ENCODE assay signal across 10 cellular contexts in genomic region chr1:232306269-232306911, GRCh38.
DNase-seq lines count a peak whose midpoint lies in the region; ATAC-seq and TF ChIP-seq lines count a peak whose summit lies in the region.
"Had no signal": no experiment of that assay in that cellular context is flagged by ENCODE, and none has a peak within 500 bp of the region (broad histone marks: within the 10 kb centered on the region; RNA-seq: fewer than 3 reads in every experiment).

No MANE protein-coding gene starts in this region.

- ATAC-seq in Right ventricle myocardium superior (ENCODE audit: poor library complexity), result peak; percentile 75

- no peak overlapping the region for H3K4me3 Mint-ChIP-seq in Caco-2 (ENCODE audit: unreplicated experiment)

- no peaks in the 10 kb centered on the region for H3K4me1 Mint-ChIP-seq in Caco-2 (ENCODE audit: low read depth, unreplicated experiment)

- no peaks in the 10 kb centered on the region for H3K9me3 Mint-ChIP-seq in Caco-2 (ENCODE audit: unreplicated experiment)

- BruUV-seq in Caco-2 (replicated peaks; lab: Mats Ljungman, UMichigan), result no TSS peak

- intact Hi-C loops in Right ventricle myocardium superior (cut with DNase I) (no loop called here), Caco-2 (cut with micrococcal nuclease; ENCODE audit: unreplicated experiment) (no loop called here)

- DNase-seq in ELF-1 (ENCODE audit: low read depth, low spot score), result peak; percentile 70
- DNase-seq in SHP77 treated with DMSO at 0.1 percent for 48 hours (lab: John Stamatoyannopoulos, UW), result peak; percentile 35
- DNase-seq in Right ventricle myocardium superior, result peak; percentile 61
- peak; percentile 29 for DNase-seq in pulmonary artery endothelial cell (ENCODE audit: low read depth, low spot score)
- DNase-seq in mesenteric fat pad (ENCODE audit: low spot score), result no peak
- no peak for DNase-seq in Caco-2
- no peak for DNase-seq in G401 (ENCODE audit: low spot score)
- DNase-seq in effector CD8-positive, alpha-beta T cell (lab: John Stamatoyannopoulos, UW), result no peak
- DNase-seq: islet precursor cell had no signal

- TF ChIP-seq CTCF in Caco-2 (IDR thresholded peaks at IDR 0.05; ENCODE audit: insufficient read depth in 1 of 2, low read depth in 1 of 2, low read length in 1 of 2, severe bottlenecking in 1 of 2, unreplicated experiment in 1 of 2), result no peak

- no peak overlapping the region for H3K27ac Mint-ChIP-seq in Caco-2 (ENCODE audit: unreplicated experiment)

- in situ Hi-C loops in G401 (cut with HindIII; ENCODE audit: low sequenced_read_pairs), result no loop called here

- H3K4me3 ChIP-seq in Caco-2 (ENCODE audit: low read depth, low read length), result no peak overlapping the region
- H3K4me3 ChIP-seq: ascending aorta had no signal

- H3K27me3 Mint-ChIP-seq in Caco-2 (ENCODE audit: insufficient read depth, unreplicated experiment), result no peaks in the 10 kb centered on the region

- CTCF ChIA-PET in Caco-2 (lab: Charles Lee), result no interaction called here

- no peaks in the 10 kb centered on the region for H3K4me1 ChIP-seq in Caco-2

- H3K36me3 ChIP-seq in Caco-2 (ENCODE audit: control insufficient read depth, insufficient read depth, low read length), result no peaks in the 10 kb centered on the region
- H3K36me3 ChIP-seq: ascending aorta had no signal

- no peaks in the 10 kb centered on the region for H3K9me3 ChIP-seq in Caco-2
- H3K9me3 ChIP-seq: ascending aorta had no signal

- POLR2A ChIA-PET in Caco-2 (lab: Charles Lee), result no interaction called here

- H3K36me3 Mint-ChIP-seq in Caco-2 (ENCODE audit: insufficient read depth, unreplicated experiment), result no peaks in the 10 kb centered on the region

- no peaks in the 10 kb centered on the region for H3K27me3 ChIP-seq in Caco-2 (replicated peaks; ENCODE audit: control insufficient read depth, insufficient read depth, low read length)
- H3K27me3 ChIP-seq: ascending aorta had no signal

Comparison
In these comparisons a context has a peak if more than half of its experiments do, and no peak if none do; other contexts are left out.
1. DNase-seq: peak in ELF-1 (single experiment), SHP77 treated with DMSO at 0.1 percent for 48 hours (single experiment), Right ventricle myocardium superior (single experiment) and pulmonary artery endothelial cell (single experiment); none in mesenteric fat pad (single experiment), Caco-2 (0 of 2), G401 (single experiment) and effector CD8-positive, alpha-beta T cell (single experiment).